Comparison of ENCODE assay signal across 13 cellular contexts in the genomic region with DNA sequence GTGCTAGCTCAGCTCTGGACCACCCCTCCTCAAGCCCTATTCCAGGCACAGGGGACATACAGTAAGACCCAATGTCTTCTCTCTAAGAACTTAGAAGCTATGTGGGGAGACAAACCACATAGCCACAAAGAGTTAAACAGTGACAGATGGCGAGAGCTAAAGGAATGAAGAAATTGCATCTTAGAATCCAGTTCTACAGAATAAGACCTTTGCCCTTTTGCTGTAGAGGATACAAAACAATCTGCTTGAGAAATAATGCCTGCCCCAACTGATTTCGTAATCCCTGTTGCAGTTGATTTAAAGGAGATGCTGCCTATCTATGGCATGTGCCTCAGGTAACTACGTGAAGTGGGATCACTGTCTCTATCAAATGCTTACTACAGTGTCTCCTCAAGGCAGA. TPM values are rescaled to one million over a fixed set of nuclear protein-coding genes. Genes with fewer than 3 reads are reported as not detected.
A peak's percentile ranks its signal among the peaks of the same experiment; 100 is the strongest.
DNase-seq lines count a peak whose midpoint lies in the region; ATAC-seq and TF ChIP-seq lines count a peak whose summit lies in the region.
"Had no signal": no experiment of that assay in that cellular context is flagged by ENCODE, and none has a peak within 500 bp of the region (broad histone marks: within the 10 kb centered on the region; RNA-seq: fewer than 3 reads in every experiment).

No MANE protein-coding gene starts in this region.

- H3K27me3 ChIP-seq in IMR-90 (ENCODE audit: control insufficient read depth, insufficient read depth, low read length): no peaks in the 10 kb centered on the region
- no peaks in the 10 kb centered on the region for H3K27me3 ChIP-seq in adipocyte (replicated peaks; ENCODE audit: control insufficient read depth, insufficient read depth, low read length)
- H3K27me3 ChIP-seq in thyroid gland: no peaks in the 10 kb centered on the region
- H3K27me3 ChIP-seq: transverse colon had no signal

- no peak overlapping the region for H2AK5ac ChIP-seq in IMR-90 (ENCODE audit: low read depth, low read length)

- H3K23ac ChIP-seq in IMR-90 (ENCODE audit: low read depth, low read length): no peak overlapping the region

- H3K4me1 Mint-ChIP-seq in activated T-helper 1 cell treated with anti-CD3 and anti-CD28 coated beads, Interleukin-12 subunit alpha, Interleukin-12 subunit beta, Interleukin-2, Interleukin-4 antibody, amounts not matched to agents 30 ng/mL and 10 ng/mL and 1 ng/mL, durations not matched to agents 14 hours and 24 hours and 36 hours (ENCODE audit: low read depth): no peaks in the 10 kb centered on the region

- no peak overlapping the region for H3K4me3 ChIP-seq in IMR-90 (ENCODE audit: insufficient read depth, low read depth, low read length)
- no peak overlapping the region for H3K4me3 ChIP-seq in adipocyte (ENCODE audit: low read length)
- H3K4me3 ChIP-seq in mucosa of descending colon: no peak overlapping the region
- H3K4me3 ChIP-seq in thyroid gland (replicated peaks in 1 of 3): no peak overlapping the region
- H3K4me3 ChIP-seq: transverse colon had no signal

- H3K36me3 ChIP-seq in IMR-90 (ENCODE audit: control insufficient read depth, insufficient read depth, low read length) (peaks cover 2% of the 10 kb centered on the region; the same call in 1 of the 2 replicates), adipocyte (ENCODE audit: control insufficient read depth, insufficient read depth, low read length, severe bottlenecking) (peaks cover 35% of the 10 kb centered on the region), mucosa of descending colon (ENCODE audit: low read depth) (no peaks in the 10 kb centered on the region), thyroid gland (no peaks in the 10 kb centered on the region)
- H3K36me3 ChIP-seq: transverse colon had no signal

- no peak overlapping the region for H3K27ac Mint-ChIP-seq in activated T-helper 1 cell treated with anti-CD3 and anti-CD28 coated beads, Interleukin-12 subunit alpha, Interleukin-12 subunit beta, Interleukin-2, Interleukin-4 antibody, amounts not matched to agents 30 ng/mL and 10 ng/mL and 1 ng/mL, durations not matched to agents 14 hours and 24 hours and 36 hours

- H2BK20ac ChIP-seq in IMR-90 (ENCODE audit: low read depth, low read length): no peak overlapping the region; the same call in 1 of the 2 replicates

- no peak for TF ChIP-seq CTCF in IMR-90 (conservative IDR thresholded peaks at IDR 0.05; ENCODE audit: low read depth, low read length)
- no peak for TF ChIP-seq CTCF in mucosa of descending colon (IDR thresholded peaks at IDR 0.05)
- no peak for TF ChIP-seq CTCF in thyroid gland (IDR thresholded peaks at IDR 0.05)

- intact Hi-C loops in IMR-90 (cut with micrococcal nuclease) (no loop called here), mucosa of descending colon (cut with DNase I, micrococcal nuclease) (no loop called here), thyroid gland (cut with DNase I) (no loop called here)
- intact Hi-C loops in activated T-helper 1 cell treated with anti-CD3 and anti-CD28 coated beads, Interleukin-12 subunit alpha, Interleukin-12 subunit beta, Interleukin-2, Interleukin-4 antibody, amounts not matched to agents 30 ng/mL and 10 ng/mL and 1 ng/mL, durations not matched to agents 14 hours and 24 hours and 36 hours (cut with micrococcal nuclease): no loop called here

- dilution Hi-C loops in IMR-90 (cut with HindIII; ENCODE audit: low sequenced_read_pairs, unreplicated experiment): no loop called here

- no peaks in the 10 kb centered on the region for H3K27me3 Mint-ChIP-seq in activated T-helper 1 cell treated with anti-CD3 and anti-CD28 coated beads, Interleukin-12 subunit alpha, Interleukin-12 subunit beta, Interleukin-2, Interleukin-4 antibody, amounts not matched to agents 30 ng/mL and 10 ng/mL and 1 ng/mL, durations not matched to agents 14 hours and 24 hours and 36 hours (ENCODE audit: insufficient read depth)

- peaks cover 3% of the 10 kb centered on the region; the same call in 1 of the 2 replicates for H3K9me1 ChIP-seq in IMR-90 (ENCODE audit: insufficient read depth, low read length)

- H3K4me3 Mint-ChIP-seq in activated T-helper 1 cell treated with anti-CD3 and anti-CD28 coated beads, Interleukin-12 subunit alpha, Interleukin-12 subunit beta, Interleukin-2, Interleukin-4 antibody, amounts not matched to agents 30 ng/mL and 10 ng/mL and 1 ng/mL, durations not matched to agents 14 hours and 24 hours and 36 hours: no peak overlapping the region

- WGBS in IMR-90 (ENCODE audit: extremely low coverage in 2 of 2, insufficient read length in 1 of 2), 2 experiments: 0% methylated on average over 1 of the region's 3 CpGs; no CpG with 5 or more reads in 1 of the 2 experiments
- WGBS in thyroid gland, 2 donors: 84 to 89% methylated on average over 3 of the region's 3 CpGs

- H2BK15ac ChIP-seq in IMR-90 (ENCODE audit: low read depth, low read length): 0 out of 3 replicates have a peak overlapping the region, but pooled peaks have one; percentile 9

- no peak overlapping the region for H4K8ac ChIP-seq in IMR-90 (ENCODE audit: low read depth in 2 of 2, low read length in 2 of 2)

- CTCF ChIA-PET in IMR-90 (lab: Yijun Ruan, JAX): interaction anchor here (0.6 to 1.0 kb wide), 2 partner anchors 17 to 79 kb away, joined by 3 to 4 read pairs; no protein-coding TSS in a partner anchor

- H3K36me3 Mint-ChIP-seq in activated T-helper 1 cell treated with anti-CD3 and anti-CD28 coated beads, Interleukin-12 subunit alpha, Interleukin-12 subunit beta, Interleukin-2, Interleukin-4 antibody, amounts not matched to agents 30 ng/mL and 10 ng/mL and 1 ng/mL, durations not matched to agents 14 hours and 24 hours and 36 hours (ENCODE audit: low read depth): no peaks in the 10 kb centered on the region

- TF ChIP-seq POLR2A in IMR-90 (IDR thresholded peaks at IDR 0.05; ENCODE audit: low read depth, low read length): no peak
- TF ChIP-seq POLR2A in thyroid gland (IDR thresholded peaks at IDR 0.05): no peak

- no peak overlapping the region for H3K14ac ChIP-seq in IMR-90 (replicated peaks; ENCODE audit: low read depth, low read length)

- peak overlapping the region; percentile 39; the same call in 1 of the 2 replicates for H4K5ac ChIP-seq in IMR-90 (ENCODE audit: low read depth, low read length)

- DNase-seq in IMR-90 (peak; percentile 60), adipocyte (ENCODE audit: low read depth) (peak; percentile 76), mucosa of descending colon (no peak), thyroid gland (no peak), left lobe of liver (ENCODE audit: low spot score) (no peak)
- DNase-seq in activated T-helper 1 cell treated with anti-CD3 and anti-CD28 coated beads, Interleukin-12 subunit alpha, Interleukin-12 subunit beta, Interleukin-2, Interleukin-4 antibody, amounts not matched to agents 30 ng/mL and 10 ng/mL and 1 ng/mL, durations not matched to agents 14 hours and 24 hours and 36 hours (ENCODE audit: low spot score): no peak
- DNase-seq: amniotic stem cell, GOT3, NCI-H1048, T-helper 2 cell, transverse colon had no signal

- ATAC-seq in GM18511 (IDR thresholded peaks at IDR 0.05; ENCODE audit: unreplicated experiment) (peak; percentile 59), IMR-90 (ENCODE audit: low read depth) (peak; percentile 84), mucosa of descending colon (peak; percentile 77), left lobe of liver (no peak)
- ATAC-seq: sciatic nerve had no signal

- TF ChIP-seq RAD21 in IMR-90 (IDR thresholded peaks at IDR 0.05; ENCODE audit: low read length): no peak

- in situ Hi-C loops in IMR-90 (cut with MboI; ENCODE audit: low sequenced_read_pairs): no loop called here

- H4K91ac ChIP-seq in IMR-90 (ENCODE audit: insufficient read depth, low read depth, low read length): no peak overlapping the region

- H2AK9ac ChIP-seq in IMR-90 (replicated peaks; ENCODE audit: low read depth, low read length, poor library complexity): no peak overlapping the region

- peak overlapping the region; percentile 78 for H3K18ac ChIP-seq in IMR-90 (ENCODE audit: low read depth, low read length)

- H2BK5ac ChIP-seq in IMR-90 (ENCODE audit: low read depth, low read length, poor library complexity, severe bottlenecking): no peak overlapping the region

- H3K9me3 ChIP-seq in IMR-90 (ENCODE audit: control insufficient read depth, insufficient read depth, low read length) (no peaks in the 10 kb centered on the region), adipocyte (ENCODE audit: control insufficient read depth, low read length) (no peaks in the 10 kb centered on the region), mucosa of descending colon (no peaks in the 10 kb centered on the region), thyroid gland (no peaks in the 10 kb centered on the region)
- H3K9me3 ChIP-seq: transverse colon had no signal

- no peak overlapping the region for H2AFZ ChIP-seq in IMR-90 (replicated peaks; ENCODE audit: low read length, poor library complexity)

- BruUV-seq in IMR-90 (replicated peaks; lab: Mats Ljungman, UMichigan): no TSS peak

- POLR2A ChIA-PET in IMR-90 (lab: Charles Lee; ENCODE audit: unreplicated experiment): no interaction called here

- H2BK120ac ChIP-seq in IMR-90 (ENCODE audit: low read depth, low read length): no peak overlapping the region

- H3K4me1 ChIP-seq in IMR-90 (ENCODE audit: control insufficient read depth, insufficient read depth, low read length) (peaks cover 16% of the 10 kb centered on the region), adipocyte (ENCODE audit: control insufficient read depth, insufficient read depth, low read length) (peaks cover 22% of the 10 kb centered on the region), mucosa of descending colon (ENCODE audit: low read depth) (no peaks in the 10 kb centered on the region), thyroid gland (peaks cover 4 to 9% of the 10 kb centered on the region in 2 donors)

- H3K79me1 ChIP-seq in IMR-90 (ENCODE audit: low read depth in 1 of 2, low read length in 2 of 2): peaks cover 2 to 8% of the 10 kb centered on the region in 2 experiments; a peak in 1 of 4 replicates

- H3K27ac ChIP-seq in IMR-90 (ENCODE audit: insufficient read depth, low read length) (no peak overlapping the region), thyroid gland (no peak overlapping the region)

- H3K4ac ChIP-seq in IMR-90 (ENCODE audit: low read depth, low read length): no peak overlapping the region

- no peaks in the 10 kb centered on the region for H4K20me1 ChIP-seq in IMR-90 (ENCODE audit: insufficient read depth, low read length)

- H3K9me3 Mint-ChIP-seq in activated T-helper 1 cell treated with anti-CD3 and anti-CD28 coated beads, Interleukin-12 subunit alpha, Interleukin-12 subunit beta, Interleukin-2, Interleukin-4 antibody, amounts not matched to agents 30 ng/mL and 10 ng/mL and 1 ng/mL, durations not matched to agents 14 hours and 24 hours and 36 hours: no peaks in the 10 kb centered on the region

- H3K9ac ChIP-seq in IMR-90 (ENCODE audit: low read depth, low read length) (no peak overlapping the region), adipocyte (ENCODE audit: low read length) (no peak overlapping the region)

- peak overlapping the region; percentile 59 for H3K4me2 ChIP-seq in IMR-90 (ENCODE audit: low read depth, low read length)

- no peak overlapping the region for H3K56ac ChIP-seq in IMR-90 (ENCODE audit: extremely low read depth, insufficient read depth, low read length)

RNA-seq across cellular contexts. Expression of gene TNFRSF21, which starts 31.2 kb away (rescaled TPM):
- total RNA-seq in IMR-90 (2012; rRNA removed): 2.5 and 2.9 TPM in 2 replicates
- 6.1 and 6.9 TPM in 2 replicates for polyA plus RNA-seq in IMR-90 (2012; rRNA removed)
- polyA plus RNA-seq in IMR-90 (2012; cell fraction: cytosol; rRNA removed): 6.0 and 6.7 TPM in 2 replicates
- 1.9 and 2.4 TPM in 2 replicates for polyA plus RNA-seq in IMR-90 (2012; cell fraction: nucleus; rRNA removed; ENCODE audit: low replicate concordance)
- 10 to 100 TPM; 54.8 to 92.5 (median 75.4) TPM for total RNA-seq in mucosa of descending colon
- 10 to 100 TPM in 1 of 4 donors, 1 to 10 TPM in 3; 5.7 to 13.6 (median 7.0) TPM for total RNA-seq in thyroid gland
- 2.8 TPM for total RNA-seq in left lobe of liver
- 3.5 and 4.2 TPM in 2 replicates for total RNA-seq in activated T-helper 1 cell treated with anti-CD3 and anti-CD28 coated beads, Interleukin-12 subunit alpha, Interleukin-12 subunit beta, Interleukin-2, Interleukin-4 antibody, amounts not matched to agents 30 ng/mL and 10 ng/mL and 1 ng/mL, durations not matched to agents 14 hours and 24 hours and 36 hours

Comparison
In these comparisons a context has a peak if more than half of its experiments do, and no peak if none do; other contexts are left out.
1. DNase-seq: peak in IMR-90 (single experiment) and adipocyte (single experiment); none in mucosa of descending colon (0 of 3), thyroid gland (0 of 2), left lobe of liver (single experiment) and activated T-helper 1 cell treated with anti-CD3 and anti-CD28 coated beads, Interleukin-12 subunit alpha, Interleukin-12 subunit beta, Interleukin-2, Interleukin-4 antibody, amounts not matched to agents 30 ng/mL and 10 ng/mL and 1 ng/mL, durations not matched to agents 14 hours and 24 hours and 36 hours (single experiment).